ENCODE assay signal across 24 cellular contexts in the genomic region with DNA sequence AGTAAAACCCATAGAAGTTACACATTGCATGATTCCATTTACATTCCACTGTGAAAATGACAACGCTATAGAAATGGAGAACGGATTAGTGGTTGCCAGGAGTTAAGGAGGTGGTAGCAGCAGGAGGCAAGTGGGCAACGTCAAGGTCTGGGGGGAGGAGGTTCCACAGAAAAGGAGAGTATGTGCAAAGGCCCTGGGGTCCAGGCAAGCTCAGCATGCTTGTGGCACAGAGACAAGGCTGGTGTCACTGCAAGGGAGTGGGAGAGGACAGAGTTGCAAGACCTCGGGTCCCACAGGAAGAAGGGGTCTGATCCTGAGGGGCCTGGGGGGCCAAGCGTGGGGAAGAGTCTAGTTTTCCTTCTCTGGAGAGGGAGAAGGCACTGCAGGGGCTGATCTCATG.
"Had no signal": no experiment of that assay in that cellular context is flagged by ENCODE, and none has a peak within 500 bp of the region (broad histone marks: within the 10 kb centered on the region; RNA-seq: fewer than 3 reads in every experiment).

No MANE protein-coding gene starts in this region.

- H3K27me3 Mint-ChIP-seq: activated CD4-positive, alpha-beta memory T cell treated with anti-CD3 and anti-CD28 coated beads, Interleukin-2, amount 10 ng/mL, durations not matched to agents 7 days and 5 days; activated CD4-positive, alpha-beta T cell treated with anti-CD3 and anti-CD28 coated beads, Interleukin-2, amount 10 ng/mL, durations not matched to agents 7 days and 5 days; activated T-helper 17 cell treated with anti-CD3 and anti-CD28 coated beads, Interleukin-2, amount 50 U/mL, for 72 hours had no signal

- H3K4me3 ChIP-seq: body of pancreas, colonic mucosa had no signal

- H3K4me1 ChIP-seq: body of pancreas, colonic mucosa had no signal

- H3K36me3 Mint-ChIP-seq: activated naive CD8-positive, alpha-beta T cell had no signal

- H3K4me1 Mint-ChIP-seq: activated CD4-positive, alpha-beta memory T cell treated with anti-CD3 and anti-CD28 coated beads, Interleukin-2, amount 10 ng/mL, durations not matched to agents 7 days and 5 days; activated CD4-positive, alpha-beta T cell treated with anti-CD3 and anti-CD28 coated beads, Interleukin-2, amount 10 ng/mL, durations not matched to agents 7 days and 5 days; activated T-helper 17 cell treated with anti-CD3 and anti-CD28 coated beads, Interleukin-2, amount 50 U/mL, for 72 hours had no signal

- H3K4me3 Mint-ChIP-seq: activated CD4-positive, alpha-beta memory T cell treated with anti-CD3 and anti-CD28 coated beads, Interleukin-2, amount 10 ng/mL, durations not matched to agents 7 days and 5 days; activated CD4-positive, alpha-beta T cell treated with anti-CD3 and anti-CD28 coated beads, Interleukin-2, amount 10 ng/mL, durations not matched to agents 7 days and 5 days; activated naive CD8-positive, alpha-beta T cell; activated T-cell treated with anti-CD3 and anti-CD28 coated beads, Interleukin-2, amount 50 U/mL, for 4 hours; activated T-helper 17 cell treated with anti-CD3 and anti-CD28 coated beads, Interleukin-2, amount 50 U/mL, for 72 hours had no signal

- H3K27me3 ChIP-seq: body of pancreas, colonic mucosa had no signal

- DNase-seq: activated CD4-positive, alpha-beta memory T cell treated with anti-CD3 and anti-CD28 coated beads, Interleukin-2, amount 10 ng/mL, durations not matched to agents 7 days and 5 days; activated CD4-positive, alpha-beta T cell treated with anti-CD3 and anti-CD28 coated beads for 1 hour; activated CD4-positive, alpha-beta T cell treated with anti-CD3 and anti-CD28 coated beads for 4 hours; activated CD4-positive, alpha-beta T cell treated with anti-CD3 and anti-CD28 coated beads, Interleukin-2, amount 10 ng/mL, durations not matched to agents 7 days and 5 days; activated CD4-positive, alpha-beta T cell treated with anti-CD3 and anti-CD28 coated beads, Interleukin-2, amount 50 U/mL, for 4 hours; activated effector memory CD4-positive, alpha-beta T cell treated with Interleukin-2 at 50 U/mL for 16 hours; activated gamma-delta T cell treated with Interleukin-2 at 50 U/mL for 16 hours; activated naive CD4-positive, alpha-beta T cell treated with anti-CD3 and anti-CD28 coated beads, Interleukin-2, amount 50 U/mL, for 16 hours; activated naive CD4-positive, alpha-beta T cell treated with Interleukin-2 at 50 U/mL for 16 hours; activated T-cell treated with anti-CD3 and anti-CD28 coated beads, Interleukin-2, amount 50 U/mL, for 4 hours; amniotic stem cell; anterior cingulate cortex; body of pancreas; central memory CD4-positive, alpha-beta T cell; cerebellar nuclear complex; colonic mucosa; effector CD8-positive, alpha-beta T cell; foreskin fibroblast; head of caudate nucleus; T-helper 2 cell had no signal

- H3K27ac Mint-ChIP-seq: activated CD4-positive, alpha-beta memory T cell treated with anti-CD3 and anti-CD28 coated beads, Interleukin-2, amount 10 ng/mL, durations not matched to agents 7 days and 5 days; activated CD4-positive, alpha-beta T cell treated with anti-CD3 and anti-CD28 coated beads, Interleukin-2, amount 10 ng/mL, durations not matched to agents 7 days and 5 days; activated naive CD8-positive, alpha-beta T cell; activated T-helper 17 cell treated with anti-CD3 and anti-CD28 coated beads, Interleukin-2, amount 50 U/mL, for 72 hours had no signal

- H3K27ac ChIP-seq: body of pancreas, colonic mucosa had no signal

- H3K9me3 ChIP-seq: body of pancreas, colonic mucosa had no signal

- ATAC-seq: activated T-cell treated with anti-CD3 and anti-CD28 coated beads, Interleukin-2, amount 50 U/mL, for 4 hours; activated T-helper 17 cell treated with anti-CD3 and anti-CD28 coated beads, Interleukin-2, amount 50 U/mL, for 72 hours; body of pancreas had no signal

- H3K36me3 ChIP-seq: colonic mucosa had no signal

- FAIRE-seq: endometrium, frontal cortex had no signal

- H3K9me3 Mint-ChIP-seq: activated CD4-positive, alpha-beta memory T cell treated with anti-CD3 and anti-CD28 coated beads, Interleukin-2, amount 10 ng/mL, durations not matched to agents 7 days and 5 days; activated CD4-positive, alpha-beta T cell treated with anti-CD3 and anti-CD28 coated beads, Interleukin-2, amount 10 ng/mL, durations not matched to agents 7 days and 5 days; activated T-helper 17 cell treated with anti-CD3 and anti-CD28 coated beads, Interleukin-2, amount 50 U/mL, for 72 hours had no signal
